13 cellular contexts compared by ENCODE assay signal in the genomic region with DNA sequence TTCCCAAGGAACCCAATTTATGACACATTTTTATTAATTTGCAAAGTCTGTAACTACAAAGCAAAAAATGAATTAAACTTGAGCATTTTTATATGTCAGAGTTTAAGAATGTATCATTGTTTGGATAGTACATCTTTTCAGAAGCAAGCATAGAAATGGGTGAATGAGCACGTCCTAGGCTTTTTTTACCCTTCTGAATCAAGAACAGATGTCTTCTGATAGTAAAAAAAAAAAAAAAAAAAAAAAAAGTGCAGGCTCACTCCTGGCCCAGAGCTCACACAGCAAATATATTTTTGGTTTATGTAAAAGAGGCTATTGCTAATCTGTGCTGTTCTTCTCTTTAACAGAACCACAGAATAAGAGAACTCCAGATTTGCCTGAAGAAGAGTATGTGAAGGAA. TPM values are rescaled to one million over a fixed set of nuclear protein-coding genes. Genes with fewer than 3 reads are reported as not detected.
DNase-seq lines count a peak whose midpoint lies in the region; ATAC-seq and TF ChIP-seq lines count a peak whose summit lies in the region.
"Had no signal": no experiment of that assay in that cellular context is flagged by ENCODE, and none has a peak within 500 bp of the region (broad histone marks: within the 10 kb centered on the region; RNA-seq: fewer than 3 reads in every experiment).

No MANE protein-coding gene starts in this region.

- peaks cover 34% of the 10 kb centered on the region for H3K4me1 ChIP-seq in CD8-positive, alpha-beta T cell (ENCODE audit: insufficient read depth, low read length)
- peaks cover 37% of the 10 kb centered on the region for H3K4me1 ChIP-seq in Loucy (ENCODE audit: insufficient read depth, low read length, poor library complexity, severe bottlenecking)

- H3K27me3 Mint-ChIP-seq in CD8-positive, alpha-beta T cell (ENCODE audit: low read depth), result no peaks in the 10 kb centered on the region
- no peaks in the 10 kb centered on the region for H3K27me3 Mint-ChIP-seq in central memory CD8-positive, alpha-beta T cell
- H3K27me3 Mint-ChIP-seq in progenitor cell of endocrine pancreas (no peaks in the 10 kb centered on the region), WTC11 (ENCODE audit: low read depth) (no peaks in the 10 kb centered on the region)

- CTCF ChIA-PET in CD8-positive, alpha-beta T cell (lab: Charles Lee), result interaction anchor here (1.2 kb wide), 1 partner anchor 8 kb away, joined by 3 read pairs; no protein-coding TSS in a partner anchor
- CTCF ChIA-PET in WTC11 (lab: Charles Lee), result no interaction called here

- peaks cover 67% of the 10 kb centered on the region for H4K20me1 ChIP-seq in Loucy (ENCODE audit: insufficient read depth, low read length, poor library complexity, severe bottlenecking)
- H4K20me1 ChIP-seq in neural cell (ENCODE audit: insufficient read depth), result peaks cover 26% of the 10 kb centered on the region

- no peaks in the 10 kb centered on the region for H3K27me3 ChIP-seq in CD8-positive, alpha-beta T cell (ENCODE audit: insufficient read depth, low read length)
- H3K27me3 ChIP-seq in Loucy (ENCODE audit: insufficient read depth, low read length, poor library complexity, severe bottlenecking) (no peaks in the 10 kb centered on the region), neural cell (ENCODE audit: insufficient read depth, low read depth, low read length) (no peaks in the 10 kb centered on the region)
- H3K27me3 ChIP-seq: ovary had no signal

- ATAC-seq in CD8-positive, alpha-beta T cell, result no peak
- no peak for ATAC-seq in central memory CD8-positive, alpha-beta T cell (replicated peaks; ENCODE audit: extremely low read depth, poor library complexity, severe bottlenecking)
- no peak for ATAC-seq in WTC11
- ATAC-seq: K562, left colon had no signal

- no peak for TF ChIP-seq RAD21 in neural cell (conservative IDR thresholded peaks at IDR 0.05)

- H3K27ac Mint-ChIP-seq in CD8-positive, alpha-beta T cell, result peak overlapping the region; percentile 80
- peak overlapping the region; percentile 86 for H3K27ac Mint-ChIP-seq in central memory CD8-positive, alpha-beta T cell (ENCODE audit: low read depth)
- H3K27ac Mint-ChIP-seq in progenitor cell of endocrine pancreas (no peak overlapping the region), WTC11 (no peak overlapping the region)
- H3K27ac Mint-ChIP-seq: T-helper 1 cell treated with Interleukin-12 subunit alpha and Interleukin-12 subunit beta and Interleukin-4 antibody, amounts not matched to agents 30 μg/mL and 1 μg/mL, for 36 hours had no signal

- no peak overlapping the region for H3K27ac ChIP-seq in CD8-positive, alpha-beta T cell (ENCODE audit: low read depth, low read length)
- no peak overlapping the region for H3K27ac ChIP-seq in neural cell (ENCODE audit: low read length)
- H3K27ac ChIP-seq: ovary had no signal

- H3K79me2 ChIP-seq in Loucy (ENCODE audit: insufficient read depth, low read length) (peaks cover 61% of the 10 kb centered on the region), neural cell (replicated peaks; ENCODE audit: insufficient read depth, low read length) (peaks cover 65% of the 10 kb centered on the region)

- no peak for TF ChIP-seq EP300 in neural cell (conservative IDR thresholded peaks at IDR 0.05; ENCODE audit: poor library complexity, severe bottlenecking)

- peaks cover 73% of the 10 kb centered on the region for H3K36me3 Mint-ChIP-seq in CD8-positive, alpha-beta T cell
- H3K36me3 Mint-ChIP-seq in central memory CD8-positive, alpha-beta T cell (ENCODE audit: insufficient read depth), result peaks cover 74% of the 10 kb centered on the region
- peaks cover 25% of the 10 kb centered on the region for H3K36me3 Mint-ChIP-seq in progenitor cell of endocrine pancreas (ENCODE audit: insufficient read depth)
- peaks cover 39% of the 10 kb centered on the region for H3K36me3 Mint-ChIP-seq in WTC11

- no peak overlapping the region for H2AFZ ChIP-seq in Loucy (ENCODE audit: low read length)
- H2AFZ ChIP-seq in neural cell (ENCODE audit: low read depth, low read length), result no peak overlapping the region

- no peaks in the 10 kb centered on the region for H3K9me2 ChIP-seq in Loucy (replicated peaks; ENCODE audit: low read depth, low read length)
- H3K9me2 ChIP-seq in neural cell (ENCODE audit: insufficient read depth, low read length), result no peaks in the 10 kb centered on the region

- no peaks in the 10 kb centered on the region for H3K9me3 ChIP-seq in CD8-positive, alpha-beta T cell (ENCODE audit: low read length)
- H3K9me3 ChIP-seq in Loucy (ENCODE audit: insufficient read depth, low read depth, low read length) (no peaks in the 10 kb centered on the region), neural cell (ENCODE audit: low read length) (no peaks in the 10 kb centered on the region)
- H3K9me3 ChIP-seq: ovary had no signal

- H3K9ac ChIP-seq in Loucy (ENCODE audit: low read depth, low read length, poor library complexity, severe bottlenecking) (peak overlapping the region; percentile 97), neural cell (ENCODE audit: low read length) (no peak overlapping the region)

- H3K4me3 ChIP-seq in CD8-positive, alpha-beta T cell (ENCODE audit: low read depth, low read length), result no peak overlapping the region
- H3K4me3 ChIP-seq in Loucy (ENCODE audit: low read length, poor library complexity, severe bottlenecking), result peak overlapping the region; percentile 98
- H3K4me3 ChIP-seq in neural cell (ENCODE audit: low read length), result peak overlapping the region; percentile 87
- H3K4me3 ChIP-seq: K562, ovary had no signal

- H3F3A ChIP-seq in Loucy (ENCODE audit: low read depth), result 0 out of 2 replicates have a peak, but pooled peaks cover 2% of the 10 kb centered on the region
- peaks cover 3% of the 10 kb centered on the region for H3F3A ChIP-seq in neural cell (ENCODE audit: insufficient read depth, low read length, poor library complexity, severe bottlenecking)

- no peak for DNase-seq in CD8-positive, alpha-beta T cell
- DNase-seq in central memory CD8-positive, alpha-beta T cell (ENCODE audit: low spot score in 2 of 2), result no peak
- DNase-seq in progenitor cell of endocrine pancreas (ENCODE audit: low spot score, unreplicated experiment) (no peak), WTC11 (ENCODE audit: low spot score) (no peak), T-helper 1 cell (no peak)
- DNase-seq: left colon, NCI-H2029 treated with DMSO at 0.1 percent for 48 hours, ovary had no signal

- TF ChIP-seq CTCF in CD8-positive, alpha-beta T cell (IDR thresholded peaks at IDR 0.05), result no peak
- TF ChIP-seq CTCF in Loucy (conservative IDR thresholded peaks at IDR 0.05; ENCODE audit: low read length) (no peak), neural cell (IDR thresholded peaks at IDR 0.05; ENCODE audit: poor library complexity, severe bottlenecking) (no peak), progenitor cell of endocrine pancreas (IDR thresholded peaks at IDR 0.05; ENCODE audit: unreplicated experiment) (no peak), WTC11 (IDR thresholded peaks at IDR 0.05) (no peak)

- H3K9me3 Mint-ChIP-seq in CD8-positive, alpha-beta T cell, result no peaks in the 10 kb centered on the region
- no peaks in the 10 kb centered on the region for H3K9me3 Mint-ChIP-seq in central memory CD8-positive, alpha-beta T cell
- no peaks in the 10 kb centered on the region for H3K9me3 Mint-ChIP-seq in progenitor cell of endocrine pancreas (ENCODE audit: low read depth)
- no peaks in the 10 kb centered on the region for H3K9me3 Mint-ChIP-seq in WTC11
- H3K9me3 Mint-ChIP-seq: T-helper 1 cell treated with Interleukin-12 subunit alpha and Interleukin-12 subunit beta and Interleukin-4 antibody, amounts not matched to agents 30 μg/mL and 1 μg/mL, for 36 hours had no signal

- H3K36me3 ChIP-seq in CD8-positive, alpha-beta T cell (ENCODE audit: insufficient read depth, low read length), result peaks cover 37% of the 10 kb centered on the region
- H3K36me3 ChIP-seq in Loucy (ENCODE audit: insufficient read depth, low read length) (peaks cover 52% of the 10 kb centered on the region; the same call in 1 of the 2 replicates), neural cell (ENCODE audit: insufficient read depth, low read length) (peaks cover 7% of the 10 kb centered on the region)
- H3K36me3 ChIP-seq: ovary had no signal

- H3K4me2 ChIP-seq in Loucy (ENCODE audit: low read depth, low read length, poor library complexity, severe bottlenecking), result peak overlapping the region; percentile 96
- no peak overlapping the region for H3K4me2 ChIP-seq in neural cell (ENCODE audit: low read length)

- H3K4me3 Mint-ChIP-seq in CD8-positive, alpha-beta T cell, result no peak overlapping the region
- H3K4me3 Mint-ChIP-seq in central memory CD8-positive, alpha-beta T cell, result peak overlapping the region; percentile 81
- H3K4me3 Mint-ChIP-seq in progenitor cell of endocrine pancreas (ENCODE audit: low read depth) (no peak overlapping the region), WTC11 (no peak overlapping the region)
- H3K4me3 Mint-ChIP-seq: T-helper 1 cell treated with Interleukin-12 subunit alpha and Interleukin-12 subunit beta and Interleukin-4 antibody, amounts not matched to agents 30 μg/mL and 1 μg/mL, for 36 hours had no signal

- intact Hi-C loops in CD8-positive, alpha-beta T cell (cut with DNase I, micrococcal nuclease), result no loop called here

- POLR2A ChIA-PET in CD8-positive, alpha-beta T cell (lab: Charles Lee), result no interaction called here
- POLR2A ChIA-PET in WTC11 (lab: Charles Lee), result no interaction called here

- peaks cover 55% of the 10 kb centered on the region for H3K4me1 Mint-ChIP-seq in CD8-positive, alpha-beta T cell (ENCODE audit: low read depth)
- H3K4me1 Mint-ChIP-seq in central memory CD8-positive, alpha-beta T cell, result peaks cover 73% of the 10 kb centered on the region
- peaks cover 20% of the 10 kb centered on the region for H3K4me1 Mint-ChIP-seq in progenitor cell of endocrine pancreas (ENCODE audit: low read depth)
- peaks cover 18% of the 10 kb centered on the region for H3K4me1 Mint-ChIP-seq in WTC11

RNA-seq across cellular contexts. Expression of a gene that starts 6.4 kb away (rescaled TPM):
- total RNA-seq in CD8-positive, alpha-beta T cell, result 100 to 1,000 TPM; 107 to 112 TPM
- polyA plus RNA-seq in neural cell, result 706 and 752 TPM in 2 replicates
- 357 and 391 TPM in 2 replicates for polyA minus RNA-seq in neural cell
- 42.1 and 43.0 TPM in 2 replicates for total RNA-seq in progenitor cell of endocrine pancreas
- total RNA-seq in WTC11 (2021), result 14.7 to 15.2 TPM (median 14.7 TPM) in 3 replicates

RNA-seq across cellular contexts. Expression of a gene that starts 6.5 kb away (rescaled TPM):
- total RNA-seq in CD8-positive, alpha-beta T cell, result 100 to 1,000 TPM; 162 to 168 TPM
- 151 and 159 TPM in 2 replicates for polyA plus RNA-seq in neural cell
- polyA minus RNA-seq in neural cell, result 132 and 135 TPM in 2 replicates
- total RNA-seq in progenitor cell of endocrine pancreas, result 126 and 127 TPM in 2 replicates
- total RNA-seq in WTC11 (2021), result 163 to 199 TPM (median 169 TPM) in 3 replicates

RNA-seq across cellular contexts. Expression of a gene that starts 22.9 kb away (rescaled TPM):
- total RNA-seq in CD8-positive, alpha-beta T cell, result not detected
- not detected in 2 replicates for polyA plus RNA-seq in neural cell
- polyA minus RNA-seq in neural cell, result not detected in 2 replicates
- not detected in 2 replicates for total RNA-seq in progenitor cell of endocrine pancreas
- total RNA-seq in WTC11 (2021), result not detected in 3 replicates
- total RNA-seq: glomerular endothelial cell, K562, left colon, ovary had no signal
- polyA plus RNA-seq: K562, ovary had no signal

RNA-seq across cellular contexts. Expression of a gene that starts 30.8 kb away (rescaled TPM):
- total RNA-seq in CD8-positive, alpha-beta T cell, result 10 to 100 TPM; 44.4 to 47.6 TPM
- polyA plus RNA-seq in neural cell, result 62.8 and 64.5 TPM in 2 replicates
- 172 and 179 TPM in 2 replicates for polyA minus RNA-seq in neural cell
- total RNA-seq in progenitor cell of endocrine pancreas (61.2 and 65.8 TPM in 2 replicates), WTC11 (2021) (45.3 to 48.1 TPM (median 46.0 TPM) in 3 replicates)

RNA-seq across cellular contexts. Expression of a gene that starts 47.3 kb away (rescaled TPM):
- not detected for total RNA-seq in CD8-positive, alpha-beta T cell
- not detected in 2 replicates for polyA plus RNA-seq in neural cell
- not detected in 2 replicates for polyA minus RNA-seq in neural cell
- total RNA-seq in progenitor cell of endocrine pancreas (not detected in 2 replicates), WTC11 (2021) (not detected in 3 replicates)
- total RNA-seq: glomerular endothelial cell, K562, left colon, ovary had no signal
- polyA plus RNA-seq: K562 had no signal

Comparison
In these comparisons a context has a peak if more than half of its experiments do, and no peak if none do; other contexts are left out.
1. H3K27ac Mint-ChIP-seq: peak in CD8-positive, alpha-beta T cell (single experiment) and central memory CD8-positive, alpha-beta T cell (single experiment); none in progenitor cell of endocrine pancreas (single experiment) and WTC11 (single experiment).